ENCODE assay signal across 3 cellular contexts in genomic region chr7:53771701-53772100, GRCh38.
"Had no signal": no experiment of that assay in that cellular context is flagged by ENCODE, and none has a peak within 500 bp of the region (broad histone marks: within the 10 kb centered on the region; RNA-seq: fewer than 3 reads in every experiment).

No MANE protein-coding gene starts in this region.

- DNase-seq: GDM1, GF-D8 had no signal

- ATAC-seq: GM12878 had no signal

- H3K4me3 ChIP-seq: GM12878 had no signal
